Comparison of ENCODE assay signal across 27 cellular contexts in genomic region chr7:137947031-137947430, GRCh38.
"Had no signal": no experiment of that assay in that cellular context is flagged by ENCODE, and none has a peak within 500 bp of the region (broad histone marks: within the 10 kb centered on the region; RNA-seq: fewer than 3 reads in every experiment).

No MANE protein-coding gene starts in this region.

- H3K27me3 ChIP-seq: brain microvascular endothelial cell, gastroesophageal sphincter, ovary, sigmoid colon, upper lobe of left lung, vagina had no signal

- H3K27ac Mint-ChIP-seq: activated naive CD4-positive, alpha-beta T cell treated with anti-CD3 and anti-CD28 coated beads, Interleukin-2, amount 10 ng/mL, durations not matched to agents 7 days and 5 days; activated naive CD8-positive, alpha-beta T cell treated with anti-CD3 and anti-CD28 coated beads, Interleukin-2, amount 10 ng/mL, durations not matched to agents 7 days and 5 days; activated T-helper 1 cell treated with anti-CD3 and anti-CD28 coated beads, Interleukin-12 subunit alpha, Interleukin-12 subunit beta, Interleukin-2, Interleukin-4 antibody, amounts not matched to agents 30 ng/mL and 10 ng/mL and 1 ng/mL, durations not matched to agents 14 hours and 24 hours and 36 hours; progenitor cell of endocrine pancreas; T-cell; T-helper 2 cell treated with Interferon-gamma antibody and Interleukin-4, amounts not matched to agents 5 μg/mL and 100 μg/mL, for 36 hours had no signal

- H3K36me3 ChIP-seq: gastroesophageal sphincter, ovary, sigmoid colon, upper lobe of left lung, vagina had no signal

- H3K36me3 Mint-ChIP-seq: activated naive CD4-positive, alpha-beta T cell treated with anti-CD3 and anti-CD28 coated beads, Interleukin-2, amount 10 ng/mL, durations not matched to agents 7 days and 5 days; natural killer cell had no signal

- H3K4me3 Mint-ChIP-seq: activated naive CD4-positive, alpha-beta T cell treated with anti-CD3 and anti-CD28 coated beads, Interleukin-2, amount 10 ng/mL, durations not matched to agents 7 days and 5 days; activated naive CD8-positive, alpha-beta T cell treated with anti-CD3 and anti-CD28 coated beads, Interleukin-2, amount 10 ng/mL, durations not matched to agents 7 days and 5 days; activated T-helper 1 cell treated with anti-CD3 and anti-CD28 coated beads, Interleukin-12 subunit alpha, Interleukin-12 subunit beta, Interleukin-2, Interleukin-4 antibody, amounts not matched to agents 30 ng/mL and 10 ng/mL and 1 ng/mL, durations not matched to agents 14 hours and 24 hours and 36 hours; immature natural killer cell; natural killer cell; T-cell; T-helper 2 cell treated with Interferon-gamma antibody and Interleukin-4, amounts not matched to agents 5 μg/mL and 100 μg/mL, for 36 hours had no signal

- H3K27ac ChIP-seq: brain microvascular endothelial cell, ovary, upper lobe of left lung, vagina had no signal

- DNase-seq: activated CD4-positive, alpha-beta T cell treated with anti-CD3 and anti-CD28 coated beads for 4 hours; activated CD4-positive, alpha-beta T cell treated with anti-CD3 and anti-CD28 coated beads, Interleukin-2, amount 50 U/mL, for 4 hours; activated gamma-delta T cell; activated naive CD4-positive, alpha-beta T cell treated with anti-CD3 and anti-CD28 coated beads, Interleukin-2, amount 10 ng/mL, durations not matched to agents 7 days and 5 days; activated naive CD8-positive, alpha-beta T cell treated with anti-CD3 and anti-CD28 coated beads, Interleukin-2, amount 10 ng/mL, durations not matched to agents 7 days and 5 days; activated T-cell treated with anti-CD3 and anti-CD28 coated beads for 4 hours; brain microvascular endothelial cell; cortex of kidney; head of caudate nucleus; hypothalamus; immature natural killer cell; kidney; left colon; mammary epithelial cell; midbrain; natural killer cell; ovary; sigmoid colon; small intestine; stimulated activated naive CD4-positive, alpha-beta T cell; T-cell; upper lobe of left lung had no signal

- H3K27me3 Mint-ChIP-seq: activated naive CD4-positive, alpha-beta T cell treated with anti-CD3 and anti-CD28 coated beads, Interleukin-2, amount 10 ng/mL, durations not matched to agents 7 days and 5 days; activated naive CD8-positive, alpha-beta T cell treated with anti-CD3 and anti-CD28 coated beads, Interleukin-2, amount 10 ng/mL, durations not matched to agents 7 days and 5 days; progenitor cell of endocrine pancreas; T-cell had no signal

- H3K4me3 ChIP-seq: gastroesophageal sphincter, ovary, sigmoid colon, upper lobe of left lung, vagina had no signal

- H3K9me3 ChIP-seq: gastroesophageal sphincter, ovary, sigmoid colon, upper lobe of left lung, vagina had no signal

- H3K9me3 Mint-ChIP-seq: activated naive CD4-positive, alpha-beta T cell treated with anti-CD3 and anti-CD28 coated beads, Interleukin-2, amount 10 ng/mL, durations not matched to agents 7 days and 5 days; activated naive CD8-positive, alpha-beta T cell treated with anti-CD3 and anti-CD28 coated beads, Interleukin-2, amount 10 ng/mL, durations not matched to agents 7 days and 5 days; activated T-helper 1 cell treated with anti-CD3 and anti-CD28 coated beads, Interleukin-12 subunit alpha, Interleukin-12 subunit beta, Interleukin-2, Interleukin-4 antibody, amounts not matched to agents 30 ng/mL and 10 ng/mL and 1 ng/mL, durations not matched to agents 14 hours and 24 hours and 36 hours; immature natural killer cell; natural killer cell; T-cell; T-helper 2 cell treated with Interferon-gamma antibody and Interleukin-4, amounts not matched to agents 5 μg/mL and 100 μg/mL, for 36 hours had no signal

- ATAC-seq: gastroesophageal sphincter, left colon, natural killer cell, T-cell had no signal
